Comparison of ENCODE assay signal across 13 cellular contexts in genomic region chr7:150945853-150946825, GRCh38. TPM values are rescaled to one million over a fixed set of nuclear protein-coding genes. Genes with fewer than 3 reads are reported as not detected.
DNase-seq lines count a peak whose midpoint lies in the region; ATAC-seq and TF ChIP-seq lines count a peak whose summit lies in the region.
"Had no signal": no experiment of that assay in that cellular context is flagged by ENCODE, and none has a peak within 500 bp of the region (broad histone marks: within the 10 kb centered on the region; RNA-seq: fewer than 3 reads in every experiment).

No MANE protein-coding gene starts in this region.

- H3K79me2 ChIP-seq in GM23338 (replicated peaks; ENCODE audit: insufficient read depth), result no peaks in the 10 kb centered on the region

- peaks cover 40% of the 10 kb centered on the region for H3K4me1 Mint-ChIP-seq in GM23338
- no peaks in the 10 kb centered on the region for H3K4me1 Mint-ChIP-seq in progenitor cell of endocrine pancreas (ENCODE audit: low read depth)

- H3K9me2 ChIP-seq in GM23338 (ENCODE audit: insufficient read depth), result no peaks in the 10 kb centered on the region

- H3K4me3 Mint-ChIP-seq in GM23338 (0 out of 3 replicates have a peak overlapping the region, but pooled peaks have one; percentile 32), progenitor cell of endocrine pancreas (ENCODE audit: low read depth) (no peak overlapping the region)

- H3K27ac ChIP-seq in GM23338 (ENCODE audit: low read depth), result no peak overlapping the region
- no peak overlapping the region for H3K27ac ChIP-seq in brain microvascular endothelial cell
- H3K27ac ChIP-seq: SJCRH30 had no signal

- peak; percentile 5 for ATAC-seq in GM23338

- H3K9me3 Mint-ChIP-seq in GM23338 (no peaks in the 10 kb centered on the region), progenitor cell of endocrine pancreas (ENCODE audit: low read depth) (no peaks in the 10 kb centered on the region)

- no peaks in the 10 kb centered on the region for H3K36me3 ChIP-seq in GM23338 (ENCODE audit: insufficient read depth)
- H3K36me3 ChIP-seq in brain microvascular endothelial cell (replicated peaks), result no peaks in the 10 kb centered on the region
- H3K36me3 ChIP-seq: SJCRH30 had no signal

- no peak for DNase-seq in GM23338 (ENCODE audit: low spot score)
- DNase-seq in brain microvascular endothelial cell, result peak; percentile 5
- peak; percentile 53 for DNase-seq in islet precursor cell
- DNase-seq in retina, result peak; percentile 57
- DNase-seq in AG08395 (ENCODE audit: low spot score), result no peak
- no peak for DNase-seq in GM19240 (ENCODE audit: insufficient read length, low spot score)
- DNase-seq in progenitor cell of endocrine pancreas (ENCODE audit: low spot score, unreplicated experiment), result no peak
- DNase-seq in SK-N-DZ (ENCODE audit: low spot score), result no peak
- DNase-seq: activated CD4-positive, alpha-beta T cell treated with anti-CD3 and anti-CD28 coated beads, Interleukin-2, amount 50 U/mL, for 4 hours; Caco-2; NCI-H1930; SJCRH30 had no signal

- peaks cover 15% of the 10 kb centered on the region for H3K27me3 ChIP-seq in GM23338 (ENCODE audit: insufficient read depth)
- H3K27me3 ChIP-seq in brain microvascular endothelial cell (replicated peaks), result no peaks in the 10 kb centered on the region
- H3K27me3 ChIP-seq: SJCRH30 had no signal

- TF ChIP-seq CTCF in GM23338 (conservative IDR thresholded peaks at IDR 0.05; ENCODE audit: low read depth in 2 of 2) (no peak), brain microvascular endothelial cell (IDR thresholded peaks at IDR 0.05; ENCODE audit: low read depth, low read length, missing control alignments) (no peak), progenitor cell of endocrine pancreas (IDR thresholded peaks at IDR 0.05; ENCODE audit: unreplicated experiment) (no peak)

- H2AFZ ChIP-seq in GM23338, result no peak overlapping the region

- H3K4me3 ChIP-seq in GM23338 (no peak overlapping the region), brain microvascular endothelial cell (ENCODE audit: low read depth, low read length) (no peak overlapping the region)
- H3K4me3 ChIP-seq: SJCRH30 had no signal

- in situ Hi-C loops in brain microvascular endothelial cell (cut with HindIII; ENCODE audit: low pct_ligation_motif_present, low sequenced_read_pairs), result no loop called here

- H3K27me3 Mint-ChIP-seq in GM23338 (ENCODE audit: insufficient read depth, low read depth, poor library complexity) (peaks cover 18% of the 10 kb centered on the region), progenitor cell of endocrine pancreas (peaks cover 9% of the 10 kb centered on the region)

- peak overlapping the region; percentile 78; the same call in 1 of the 2 replicates for H3K4me2 ChIP-seq in GM23338

- no peak overlapping the region for H3K27ac Mint-ChIP-seq in GM23338
- no peak overlapping the region for H3K27ac Mint-ChIP-seq in progenitor cell of endocrine pancreas

- H4K20me1 ChIP-seq in GM23338 (replicated peaks; ENCODE audit: insufficient read depth), result no peaks in the 10 kb centered on the region; the same call in 1 of the 2 replicates

- H3K36me3 Mint-ChIP-seq in GM23338 (ENCODE audit: low read depth) (no peaks in the 10 kb centered on the region), progenitor cell of endocrine pancreas (ENCODE audit: insufficient read depth) (no peaks in the 10 kb centered on the region)

- H3F3A ChIP-seq in GM23338 (replicated peaks; ENCODE audit: low read depth), result 0 out of 2 replicates have a peak, but pooled peaks cover 3% of the 10 kb centered on the region

- H3K4me1 ChIP-seq in GM23338 (ENCODE audit: insufficient read depth), result peaks cover 23% of the 10 kb centered on the region
- H3K4me1 ChIP-seq: SJCRH30 had no signal

TF ChIP-seq in GM23338, 12 proteins besides CTCF, POLR2A, EP300 and RAD21 (continues in another document):
- TF ChIP-seq ETS1 (IDR thresholded peaks at IDR 0.05) (no peak), ZNF462 (CRISPR knock-in tag; IDR thresholded peaks at IDR 0.05) (no peak), JUNB (IDR thresholded peaks at IDR 0.05; ENCODE audit: unreplicated experiment) (no peak)

RNA-seq across cellular contexts. Expression of gene KCNH2, which starts 32.0 kb away (rescaled TPM):
- total RNA-seq in GM23338 (2014; rRNA removed; shearing (Covaris generic)), result 11.3 and 14.7 TPM in 2 replicates
- 2.6 and 2.9 TPM in 2 replicates for polyA plus RNA-seq in GM23338 (2016; fragmentation: Nextera tagmentation; extraction: Ambion mirVana)
- total RNA-seq in progenitor cell of endocrine pancreas, result 6.9 and 9.4 TPM in 2 replicates
- polyA plus RNA-seq in SK-N-DZ (2014; cell fraction: cytosol; rRNA removed), result 47.5 and 53.0 TPM in 2 replicates
- 69.1 and 75.0 TPM in 2 replicates for polyA plus RNA-seq in SK-N-DZ (2014; cell fraction: nucleus; rRNA removed)

RNA-seq across cellular contexts. Expression of gene NOS3, which starts 44.7 kb away (rescaled TPM):
- total RNA-seq in GM23338 (2014; rRNA removed; shearing (Covaris generic)), result 6.1 and 13.3 TPM in 2 replicates
- polyA plus RNA-seq in GM23338 (2016; fragmentation: Nextera tagmentation; extraction: Ambion mirVana), result 2.6 and 3.1 TPM in 2 replicates
- 0.74 and 1.1 TPM in 2 replicates for total RNA-seq in progenitor cell of endocrine pancreas
- 14.7 and 15.2 TPM in 2 replicates for polyA plus RNA-seq in SK-N-DZ (2014; cell fraction: cytosol; rRNA removed)
- 21.6 and 21.7 TPM in 2 replicates for polyA plus RNA-seq in SK-N-DZ (2014; cell fraction: nucleus; rRNA removed)
- total RNA-seq: myocyte had no signal

Comparison
In these comparisons a context has a peak if more than half of its experiments do, and no peak if none do; other contexts are left out.
1. DNase-seq: peak in brain microvascular endothelial cell (single experiment), islet precursor cell (single experiment) and retina (single experiment); none in GM23338 (single experiment), AG08395 (single experiment), GM19240 (single experiment), progenitor cell of endocrine pancreas (single experiment) and SK-N-DZ (single experiment).